Comparison of ENCODE assay signal across 21 cellular contexts in genomic region chr14:62409909-62410308, GRCh38.
DNase-seq lines count a peak whose midpoint lies in the region; ATAC-seq and TF ChIP-seq lines count a peak whose summit lies in the region.
"Had no signal": no experiment of that assay in that cellular context is flagged by ENCODE, and none has a peak within 500 bp of the region (broad histone marks: within the 10 kb centered on the region; RNA-seq: fewer than 3 reads in every experiment).

No MANE protein-coding gene starts in this region.

- POLR2A ChIA-PET in AG04450 (lab: Yijun Ruan, JAX) = no interaction called here

- H3K4me3 ChIP-seq in AG04450 (ENCODE audit: low read depth, low read length) (no peak overlapping the region), fibroblast of villous mesenchyme (ENCODE audit: low read depth, low read length) (no peak overlapping the region)
- H3K4me3 ChIP-seq: right lobe of liver had no signal

- no peak for TF ChIP-seq CTCF in AG04450 (IDR thresholded peaks at IDR 0.05; ENCODE audit: low read depth, low read length)
- TF ChIP-seq CTCF in fibroblast of villous mesenchyme (IDR thresholded peaks at IDR 0.05; ENCODE audit: insufficient read depth, low read depth, low read length) = no peak
- TF ChIP-seq CTCF in GM13976 (IDR thresholded peaks at IDR 0.05; ENCODE audit: borderline replicate concordance, control extremely low read depth, extremely low read depth, insufficient read depth, missing control alignments) = no peak

- CTCF ChIA-PET in AG04450 (lab: Charles Lee) = interaction anchor here (1.1 kb wide), 1 partner anchor 11 kb away, joined by 3 read pairs; no protein-coding TSS in a partner anchor

- no peak overlapping the region for H3K27ac ChIP-seq in AG04450 (ENCODE audit: low read depth, low read length)
- H3K27ac ChIP-seq: right lobe of liver had no signal

- H3K9me3 ChIP-seq in AG04450 (ENCODE audit: control insufficient read depth, insufficient read depth, low read length) = no peaks in the 10 kb centered on the region
- H3K9me3 ChIP-seq: right lobe of liver, SK-N-SH had no signal

- in situ Hi-C loops in GM13976 (cut with MboI; ENCODE audit: low sequenced_read_pairs, unreplicated experiment) = no loop called here

- no peak for ATAC-seq in HG03565 (IDR thresholded peaks at IDR 0.05; ENCODE audit: unreplicated experiment)
- ATAC-seq: esophagus mucosa; stimulated activated naive CD8-positive, alpha-beta T cell treated with anti-CD3 and anti-CD28 coated beads, Interleukin-15, amount 100 ng/mL, for 72 hours had no signal

- DNase-seq in AG04450 (ENCODE audit: low read depth, low spot score) = peak; percentile 38
- peak; percentile 53 for DNase-seq in HT1080 (ENCODE audit: low read depth)
- peak; percentile 36 for DNase-seq in astrocyte of the hippocampus (ENCODE audit: low read depth, low spot score)
- DNase-seq in fibroblast of villous mesenchyme (ENCODE audit: low read depth) = peak; percentile 62
- no peak for DNase-seq in activated effector memory CD4-positive, alpha-beta T cell treated with anti-CD3 and anti-CD28 coated beads, Interleukin-2, amount 50 U/mL, for 16 hours
- no peak for DNase-seq in central memory CD4-positive, alpha-beta T cell
- no peak for DNase-seq in GM13976 (ENCODE audit: low spot score)
- DNase-seq: activated naive CD4-positive, alpha-beta T cell; CD4-positive, alpha-beta memory T cell; DND-41; hippocampal formation; kidney glomerular epithelial cell; NCI-H2081 treated with DMSO at 0.1 percent for 48 hours; NCI-H526 treated with DMSO at 0.1 percent for 48 hours; OCI-M1; right lobe of liver; SK-N-SH; stimulated activated CD4-positive, alpha-beta T cell treated with anti-CD3 and anti-CD28 coated beads, Interleukin-1b, Interleukin-23, amount 100 ng/mL, for 48 hours; stimulated activated naive CD8-positive, alpha-beta T cell treated with anti-CD3 and anti-CD28 coated beads, Interleukin-15, amount 100 ng/mL, for 72 hours had no signal

- H3K27me3 ChIP-seq in AG04450 (ENCODE audit: control insufficient read depth, insufficient read depth, low read length) = no peaks in the 10 kb centered on the region
- H3K27me3 ChIP-seq: right lobe of liver had no signal

Comparison
In these comparisons a context has a peak if more than half of its experiments do, and no peak if none do; other contexts are left out.
1. DNase-seq: peak in AG04450 (single experiment), HT1080 (single experiment), astrocyte of the hippocampus (single experiment) and fibroblast of villous mesenchyme (single experiment); none in activated effector memory CD4-positive, alpha-beta T cell treated with anti-CD3 and anti-CD28 coated beads, Interleukin-2, amount 50 U/mL, for 16 hours (single experiment), central memory CD4-positive, alpha-beta T cell (single experiment) and GM13976 (single experiment).